Comparison of ENCODE assay signal across 8 cellular contexts in genomic region chr16:154223-155030, GRCh38. TPM values are rescaled to one million over a fixed set of nuclear protein-coding genes. Genes with fewer than 3 reads are reported as not detected.
DNase-seq lines count a peak whose midpoint lies in the region; ATAC-seq and TF ChIP-seq lines count a peak whose summit lies in the region.

No MANE protein-coding gene starts in this region.

- CTCF ChIA-PET in activated CD8-positive, alpha-beta memory T cell treated with anti-CD3 and anti-CD28 coated beads, Interleukin-2, amount 10 ng/mL, durations not matched to agents 7 days and 5 days (lab: Charles Lee) = interaction anchor here (0.8 kb wide), 1 partner anchor 58 kb away, joined by 3 read pairs; no protein-coding TSS in a partner anchor
- CTCF ChIA-PET in activated CD8-positive, alpha-beta T cell treated with anti-CD3 and anti-CD28 coated beads for 36 hours (lab: Charles Lee) = no interaction called here

- ATAC-seq in activated CD8-positive, alpha-beta memory T cell treated with anti-CD3 and anti-CD28 coated beads, Interleukin-2, amount 10 ng/mL, durations not matched to agents 7 days and 5 days = peak; percentile 55
- peak; percentile 59 for ATAC-seq in activated CD8-positive, alpha-beta T cell treated with anti-CD3 and anti-CD28 coated beads for 36 hours
- ATAC-seq in Right ventricle myocardium superior (ENCODE audit: poor library complexity) = peak; percentile 53
- peak in 3 of 4 donors; percentile 43 to 72 (median 57) for ATAC-seq in psoas muscle
- ATAC-seq in HG02840 (IDR thresholded peaks at IDR 0.05; ENCODE audit: low FRiP score, unreplicated experiment) = no peak
- ATAC-seq in HG02970 (IDR thresholded peaks at IDR 0.05; ENCODE audit: low FRiP score, unreplicated experiment) = no peak
- ATAC-seq in HG03354 (IDR thresholded peaks at IDR 0.05; ENCODE audit: poor library complexity, severe bottlenecking, unreplicated experiment) = no peak

- no peak for DNase-seq in activated CD8-positive, alpha-beta memory T cell treated with anti-CD3 and anti-CD28 coated beads, Interleukin-2, amount 10 ng/mL, durations not matched to agents 7 days and 5 days
- no peak for DNase-seq in activated CD8-positive, alpha-beta memory T cell treated with anti-CD3 and anti-CD28 coated beads, Interleukin-2, amount 50 U/mL, for 4 hours
- peak; percentile 50 for DNase-seq in activated CD8-positive, alpha-beta T cell treated with anti-CD3 and anti-CD28 coated beads for 36 hours
- DNase-seq in Right ventricle myocardium superior (no peak), psoas muscle (no peak)

- H3K4me3 Mint-ChIP-seq in activated CD8-positive, alpha-beta memory T cell treated with anti-CD3 and anti-CD28 coated beads, Interleukin-2, amount 10 ng/mL, durations not matched to agents 7 days and 5 days = peak overlapping the region; percentile 50
- peak overlapping the region; percentile 66 for H3K4me3 Mint-ChIP-seq in activated CD8-positive, alpha-beta T cell treated with anti-CD3 and anti-CD28 coated beads for 36 hours

- no peaks in the 10 kb centered on the region for H3K36me3 ChIP-seq in psoas muscle (ENCODE audit: insufficient read depth in 1 of 2, low read depth in 1 of 2)

- peaks cover 0 to 52% (median 7%) of the 10 kb centered on the region in 3 donors for H3K27me3 ChIP-seq in psoas muscle (ENCODE audit: insufficient read depth in 3 of 3, low read length in 2 of 3)

- 1% methylated on average over 48 to 55 of the region's 57 CpGs for WGBS in psoas muscle, 3 donors

- H3K9me3 Mint-ChIP-seq in activated CD8-positive, alpha-beta memory T cell treated with anti-CD3 and anti-CD28 coated beads, Interleukin-2, amount 10 ng/mL, durations not matched to agents 7 days and 5 days (ENCODE audit: low read depth) = no peaks in the 10 kb centered on the region
- no peaks in the 10 kb centered on the region for H3K9me3 Mint-ChIP-seq in activated CD8-positive, alpha-beta T cell treated with anti-CD3 and anti-CD28 coated beads for 36 hours

- POLR2A ChIA-PET in activated CD8-positive, alpha-beta T cell treated with anti-CD3 and anti-CD28 coated beads for 36 hours (lab: Charles Lee) = no interaction called here

- peaks cover 53% of the 10 kb centered on the region for H3K27me3 Mint-ChIP-seq in activated CD8-positive, alpha-beta memory T cell treated with anti-CD3 and anti-CD28 coated beads, Interleukin-2, amount 10 ng/mL, durations not matched to agents 7 days and 5 days
- peaks cover 28% of the 10 kb centered on the region for H3K27me3 Mint-ChIP-seq in activated CD8-positive, alpha-beta T cell treated with anti-CD3 and anti-CD28 coated beads for 36 hours

- no peak overlapping the region for H3K27ac ChIP-seq in psoas muscle

- intact Hi-C loops in activated CD8-positive, alpha-beta T cell treated with anti-CD3 and anti-CD28 coated beads for 36 hours (cut with micrococcal nuclease) = no loop called here
- intact Hi-C loops in Right ventricle myocardium superior (cut with DNase I) (no loop called here), psoas muscle (cut with DNase I) (no loop called here)

- peaks cover 7% of the 10 kb centered on the region for H3K4me1 ChIP-seq in psoas muscle

- no peak overlapping the region for H3K27ac Mint-ChIP-seq in activated CD8-positive, alpha-beta memory T cell treated with anti-CD3 and anti-CD28 coated beads, Interleukin-2, amount 10 ng/mL, durations not matched to agents 7 days and 5 days
- H3K27ac Mint-ChIP-seq in activated CD8-positive, alpha-beta T cell treated with anti-CD3 and anti-CD28 coated beads for 36 hours = no peak overlapping the region

- peaks cover 5% of the 10 kb centered on the region for H3K4me1 Mint-ChIP-seq in activated CD8-positive, alpha-beta memory T cell treated with anti-CD3 and anti-CD28 coated beads, Interleukin-2, amount 10 ng/mL, durations not matched to agents 7 days and 5 days
- H3K4me1 Mint-ChIP-seq in activated CD8-positive, alpha-beta T cell treated with anti-CD3 and anti-CD28 coated beads for 36 hours (ENCODE audit: low read depth) = peaks cover 7% of the 10 kb centered on the region

- no peak for TF ChIP-seq CTCF in activated CD8-positive, alpha-beta T cell treated with anti-CD3 and anti-CD28 coated beads for 36 hours (IDR thresholded peaks at IDR 0.05)
- TF ChIP-seq CTCF in psoas muscle (IDR thresholded peaks at IDR 0.05) = no peak

- H3K36me3 Mint-ChIP-seq in activated CD8-positive, alpha-beta memory T cell treated with anti-CD3 and anti-CD28 coated beads, Interleukin-2, amount 10 ng/mL, durations not matched to agents 7 days and 5 days = no peaks in the 10 kb centered on the region
- H3K36me3 Mint-ChIP-seq in activated CD8-positive, alpha-beta T cell treated with anti-CD3 and anti-CD28 coated beads for 36 hours (ENCODE audit: low read depth) = no peaks in the 10 kb centered on the region

- H3K4me3 ChIP-seq in psoas muscle = peak overlapping the region; percentile 63

- H3K9me3 ChIP-seq in psoas muscle = no peaks in the 10 kb centered on the region

RNA-seq across cellular contexts. Expression of gene HBZ, which starts 2.0 kb away (rescaled TPM):
- not detected for total RNA-seq in activated CD8-positive, alpha-beta memory T cell treated with anti-CD3 and anti-CD28 coated beads, Interleukin-2, amount 10 ng/mL, durations not matched to agents 7 days and 5 days
- not detected for total RNA-seq in activated CD8-positive, alpha-beta T cell treated with anti-CD3 and anti-CD28 coated beads for 36 hours
- not detected for total RNA-seq in Right ventricle myocardium superior
- total RNA-seq in psoas muscle = not detected
- polyA plus RNA-seq in psoas muscle = under 1 TPM; 0.05 to 0.12 (median 0.11) TPM

RNA-seq across cellular contexts. Expression of gene HBM, which starts 11.4 kb away (rescaled TPM):
- total RNA-seq in activated CD8-positive, alpha-beta memory T cell treated with anti-CD3 and anti-CD28 coated beads, Interleukin-2, amount 10 ng/mL, durations not matched to agents 7 days and 5 days = not detected
- total RNA-seq in activated CD8-positive, alpha-beta T cell treated with anti-CD3 and anti-CD28 coated beads for 36 hours = not detected
- total RNA-seq in Right ventricle myocardium superior (not detected), psoas muscle (1 to 10 TPM in 1 of 4 donors, not detected in 3; 2.9 TPM)
- polyA plus RNA-seq in psoas muscle = not detected

RNA-seq across cellular contexts. Expression of gene NPRL3, which starts 16.0 kb away (rescaled TPM):
- 10 to 100 TPM; 33.7 to 34.6 TPM for total RNA-seq in activated CD8-positive, alpha-beta memory T cell treated with anti-CD3 and anti-CD28 coated beads, Interleukin-2, amount 10 ng/mL, durations not matched to agents 7 days and 5 days
- total RNA-seq in activated CD8-positive, alpha-beta T cell treated with anti-CD3 and anti-CD28 coated beads for 36 hours = 10 to 100 TPM; 40.7 to 40.9 TPM
- total RNA-seq in Right ventricle myocardium superior (19.2 TPM), psoas muscle (10 to 100 TPM; 21.2 to 31.2 (median 30.3) TPM)
- polyA plus RNA-seq in psoas muscle = 10 to 100 TPM; 13.9 to 23.7 (median 22.1) TPM

RNA-seq across cellular contexts. Expression of gene HBA2, which starts 18.2 kb away (rescaled TPM):
- total RNA-seq in activated CD8-positive, alpha-beta memory T cell treated with anti-CD3 and anti-CD28 coated beads, Interleukin-2, amount 10 ng/mL, durations not matched to agents 7 days and 5 days = not detected
- total RNA-seq in activated CD8-positive, alpha-beta T cell treated with anti-CD3 and anti-CD28 coated beads for 36 hours = not detected
- total RNA-seq in Right ventricle myocardium superior (64.7 TPM), psoas muscle (1,000 to 10,000 TPM in 1 of 4 donors, 100 to 1,000 TPM in 1, 10 to 100 TPM in 2; 11.9 to 1,244 (median 122) TPM)
- 10 to 100 TPM; 18.5 to 24.9 (median 22.9) TPM for polyA plus RNA-seq in psoas muscle

RNA-seq across cellular contexts. Expression of gene HBA1, which starts 22.1 kb away (rescaled TPM):
- not detected for total RNA-seq in activated CD8-positive, alpha-beta memory T cell treated with anti-CD3 and anti-CD28 coated beads, Interleukin-2, amount 10 ng/mL, durations not matched to agents 7 days and 5 days
- not detected for total RNA-seq in activated CD8-positive, alpha-beta T cell treated with anti-CD3 and anti-CD28 coated beads for 36 hours
- total RNA-seq in Right ventricle myocardium superior (110 TPM), psoas muscle (1,000 to 10,000 TPM in 1 of 4 donors, 100 to 1,000 TPM in 1, 10 to 100 TPM in 2; 22.5 to 1,513 (median 169) TPM)
- polyA plus RNA-seq in psoas muscle = 10 to 100 TPM in 1 of 3 donors, 1 to 10 TPM in 2; 6.1 to 10.3 (median 8.2) TPM

Comparison
In these comparisons a context has a peak if more than half of its experiments do, and no peak if none do; other contexts are left out.
1. ATAC-seq: peak in activated CD8-positive, alpha-beta memory T cell treated with anti-CD3 and anti-CD28 coated beads, Interleukin-2, amount 10 ng/mL, durations not matched to agents 7 days and 5 days (single experiment), activated CD8-positive, alpha-beta T cell treated with anti-CD3 and anti-CD28 coated beads for 36 hours (single experiment), Right ventricle myocardium superior (single experiment) and psoas muscle (3 of 4); none in HG02840 (single experiment), HG02970 (single experiment) and HG03354 (single experiment).